8 cellular contexts compared by ENCODE assay signal in genomic region chr15:67080900-67081431, GRCh38. TPM values are rescaled to one million over a fixed set of nuclear protein-coding genes. Genes with fewer than 3 reads are reported as not detected.
A peak's percentile ranks its signal among the peaks of the same experiment; 100 is the strongest.
DNase-seq lines count a peak whose midpoint lies in the region; ATAC-seq and TF ChIP-seq lines count a peak whose summit lies in the region.

No MANE protein-coding gene starts in this region.

- peaks cover 2% of the 10 kb centered on the region; the same call in 1 of the 2 replicates for H3K36me3 Mint-ChIP-seq in WTC11
- no peaks in the 10 kb centered on the region for H3K36me3 Mint-ChIP-seq in natural killer cell

- no peak for TF ChIP-seq CTCF in WTC11 (IDR thresholded peaks at IDR 0.05)
- peak; percentile 21 for TF ChIP-seq CTCF in epithelial cell of esophagus (IDR thresholded peaks at IDR 0.05; ENCODE audit: insufficient read depth, low read depth, low read length, missing control alignments)
- no peak for TF ChIP-seq CTCF in natural killer cell (IDR thresholded peaks at IDR 0.05)

- peaks cover 86% of the 10 kb centered on the region for H3K4me1 Mint-ChIP-seq in WTC11
- H3K4me1 Mint-ChIP-seq in natural killer cell: peaks cover 81 to 82% of the 10 kb centered on the region in 2 donors

- POLR2A ChIA-PET in WTC11 (lab: Charles Lee): interaction anchor here (0.6 kb wide), 1 partner anchor 40 kb away, joined by 4 read pairs; no protein-coding TSS in a partner anchor

- H3K27ac Mint-ChIP-seq in WTC11: no peak overlapping the region
- peak overlapping the region; percentile 48 to 81 for H3K27ac Mint-ChIP-seq in natural killer cell

- intact Hi-C loops in natural killer cell (cut with micrococcal nuclease): no loop called here

- no peak overlapping the region for H3K4me3 ChIP-seq in epithelial cell of esophagus (ENCODE audit: low read length)

- CTCF ChIA-PET in WTC11 (lab: Charles Lee): interaction anchor here (0.6 to 1.1 kb wide), 4 partner anchors 34 to 137 kb away, joined by 3 to 9 read pairs (median 3); no protein-coding TSS in a partner anchor

- peak; percentile 68 for DNase-seq in CMK (ENCODE audit: low read depth)
- peak; percentile 62 for DNase-seq in HT1080 (ENCODE audit: low read depth)
- DNase-seq in WTC11 (ENCODE audit: low spot score): no peak
- peak; percentile 54 for DNase-seq in epithelial cell of esophagus (ENCODE audit: low read depth)
- no peak for DNase-seq in natural killer cell
- no peak for DNase-seq in HuH-7 (ENCODE audit: low spot score)

- H3K27me3 Mint-ChIP-seq in WTC11 (ENCODE audit: low read depth): no peaks in the 10 kb centered on the region
- H3K27me3 Mint-ChIP-seq in natural killer cell (ENCODE audit: low read depth in 2 of 2): no peaks in the 10 kb centered on the region

- H3K4me3 Mint-ChIP-seq in WTC11 (no peak overlapping the region), natural killer cell (no peak overlapping the region)

- H3K9me3 Mint-ChIP-seq in WTC11 (no peaks in the 10 kb centered on the region), natural killer cell (no peaks in the 10 kb centered on the region)

- ATAC-seq in GM21360 (IDR thresholded peaks at IDR 0.05; ENCODE audit: unreplicated experiment): peak; percentile 36
- ATAC-seq in WTC11: peak; percentile 51
- peak; percentile 25 to 70 (median 31) for ATAC-seq in natural killer cell
- no peak for ATAC-seq in HG03565 (IDR thresholded peaks at IDR 0.05; ENCODE audit: unreplicated experiment)

TF ChIP-seq in WTC11, 78 proteins besides CTCF, POLR2A, EP300 and RAD21:
- TF ChIP-seq TEAD4 (CRISPR knock-in tag; IDR thresholded peaks at IDR 0.05) (no peak), JUN (CRISPR knock-in tag; IDR thresholded peaks at IDR 0.05) (no peak), RORB (CRISPR knock-in tag; IDR thresholded peaks at IDR 0.05) (no peak), TCF7 (CRISPR knock-in tag; IDR thresholded peaks at IDR 0.05; ENCODE audit: low read depth) (no peak), PRDM15 (CRISPR knock-in tag; IDR thresholded peaks at IDR 0.05) (no peak), RELA (CRISPR knock-in tag; IDR thresholded peaks at IDR 0.05; ENCODE audit: borderline replicate concordance) (no peak), ZNF317 (CRISPR knock-in tag; IDR thresholded peaks at IDR 0.05; ENCODE audit: borderline replicate concordance, low read depth) (no peak), ZNF425 (CRISPR knock-in tag; conservative IDR thresholded peaks at IDR 0.05) (no peak), FOXP1 (CRISPR knock-in tag; IDR thresholded peaks at IDR 0.05; ENCODE audit: borderline replicate concordance) (no peak), FOXP4 (CRISPR knock-in tag; IDR thresholded peaks at IDR 0.05) (no peak), NR2C2 (CRISPR knock-in tag; IDR thresholded peaks at IDR 0.05) (no peak), ATF6 (CRISPR knock-in tag; IDR thresholded peaks at IDR 0.05) (no peak), SMAD4 (CRISPR knock-in tag; IDR thresholded peaks at IDR 0.05) (no peak), CBFB (CRISPR knock-in tag; IDR thresholded peaks at IDR 0.05; ENCODE audit: low read depth) (no peak), ZNF219 (CRISPR knock-in tag; IDR thresholded peaks at IDR 0.05; ENCODE audit: borderline replicate concordance) (no peak), SOX15 (CRISPR knock-in tag; IDR thresholded peaks at IDR 0.05) (no peak), GABPB1 (CRISPR knock-in tag; IDR thresholded peaks at IDR 0.05) (no peak)

RNA-seq across cellular contexts. Expression of gene SMAD3, which starts 15.6 kb away (rescaled TPM):
- total RNA-seq in HT1080 (2014; rRNA removed; shearing (Covaris generic)): 20.9 and 39.2 TPM in 2 replicates
- 99.4 and 115 TPM in 2 replicates for polyA plus RNA-seq in HT1080 (2015; cell fraction: cytosol; rRNA removed)
- polyA plus RNA-seq in HT1080 (2015; cell fraction: nucleus; rRNA removed): 204 and 241 TPM in 2 replicates
- total RNA-seq in WTC11 (2021) (20.2 to 34.6 TPM (median 25.0 TPM) in 3 replicates), natural killer cell (10 to 100 TPM; 47.1 to 72.6 (median 63.0) TPM)

Comparison
In these comparisons a context has a peak if more than half of its experiments do, and no peak if none do; other contexts are left out.
1. DNase-seq: peak in CMK (single experiment), HT1080 (single experiment) and epithelial cell of esophagus (single experiment); none in WTC11 (single experiment), natural killer cell (single experiment) and HuH-7 (single experiment).